ENCODE assay signal across 10 cellular contexts in genomic region chr16:5557448-5557847, GRCh38.
"Had no signal": no experiment of that assay in that cellular context is flagged by ENCODE, and none has a peak within 500 bp of the region (broad histone marks: within the 10 kb centered on the region; RNA-seq: fewer than 3 reads in every experiment).

No MANE protein-coding gene starts in this region.

- H3K4me2 ChIP-seq: KMS-11 had no signal

- H3K36me3 ChIP-seq: HAP-1 had no signal

- H3K9ac ChIP-seq: GM23248, KMS-11 had no signal

- ATAC-seq: HCT116 had no signal

- H3K4me1 ChIP-seq: HAP-1 had no signal

- H2AFZ ChIP-seq: GM23248 had no signal

- H3K4me3 ChIP-seq: GM23248, HAP-1 had no signal

- DNase-seq: GM23248, GOT3, H7, IMR-90, Kasumi-1, KBM-7 had no signal

- H3K27ac ChIP-seq: GM23248, KMS-11 had no signal

- H3K9me3 ChIP-seq: HAP-1 had no signal

- FAIRE-seq: HTR-8/SVneo had no signal
